7 cellular contexts compared by ENCODE assay signal in the genomic region with DNA sequence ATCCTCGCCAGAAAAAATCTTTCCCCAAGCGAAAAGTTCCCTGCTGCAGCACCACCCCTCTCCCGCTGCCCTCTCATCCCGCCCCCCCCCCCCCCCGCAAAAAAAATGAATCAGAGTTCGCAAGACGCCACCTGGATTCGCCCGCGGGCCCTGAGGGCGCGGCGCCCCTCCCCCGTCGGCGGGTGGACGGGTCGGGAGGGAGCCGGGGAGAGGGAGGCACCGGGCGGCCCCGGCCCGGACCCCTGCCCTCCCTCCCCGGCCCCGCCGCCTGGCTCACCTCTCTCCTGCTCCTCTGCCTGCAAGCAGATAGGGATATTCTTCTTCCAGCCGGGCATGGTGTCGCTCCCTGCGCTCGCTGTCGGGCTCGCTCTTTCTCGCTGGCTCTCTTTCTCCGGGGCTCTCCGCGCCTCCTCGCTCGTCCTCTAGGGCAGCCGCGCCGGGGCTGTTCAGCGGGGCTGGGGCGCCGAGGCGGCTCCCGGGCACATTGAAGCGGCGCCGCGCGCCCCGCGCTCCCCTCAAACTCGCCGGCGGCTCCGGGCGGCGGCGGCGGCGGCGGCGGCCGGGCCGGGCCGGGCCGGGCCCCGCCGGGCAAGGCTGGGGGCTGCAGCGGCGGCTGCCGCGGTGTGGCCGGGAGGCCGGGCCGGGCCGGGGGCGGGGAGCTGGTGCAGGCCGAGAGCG.
DNase-seq lines count a peak whose midpoint lies in the region; TF ChIP-seq lines count a peak whose summit lies in the region.

No MANE protein-coding gene starts in this region.

- H3K23ac ChIP-seq in mesenchymal stem cell (ENCODE audit: low read length in 2 of 2) = no peak overlapping the region

- H4K8ac ChIP-seq in mesenchymal stem cell (ENCODE audit: low read length) = no peak overlapping the region

- no peak overlapping the region for H2BK12ac ChIP-seq in mesenchymal stem cell (ENCODE audit: low read length in 2 of 2)

- in situ Hi-C loops in HAP-1 (cut with MboI; ENCODE audit: low sequenced_read_pairs) = no loop called here

- H3K18ac ChIP-seq in mesenchymal stem cell (ENCODE audit: low read depth in 1 of 2, low read length in 2 of 2) = no peak overlapping the region

- H2BK5ac ChIP-seq in mesenchymal stem cell (ENCODE audit: low read depth, low read length, poor library complexity, severe bottlenecking) = no peak overlapping the region

- peak; percentile 36 to 66 for DNase-seq in HAP-1 (ENCODE audit: low spot score in 2 of 2)
- peak; percentile 51 for DNase-seq in NAMALWA (ENCODE audit: low spot score)
- peak; percentile 34 for DNase-seq in activated CD4-positive, alpha-beta T cell treated with anti-CD3 and anti-CD28 coated beads for 1 hour
- peak; percentile 46 for DNase-seq in mesenchymal stem cell

- H2BK120ac ChIP-seq in mesenchymal stem cell (ENCODE audit: low read depth, low read length) = no peak overlapping the region

- H3K4me3 ChIP-seq in GM12875 (ENCODE audit: low read depth, low read length) (peak overlapping the region; percentile 37), HAP-1 (peak overlapping the region; percentile 50), duodenal mucosa (ENCODE audit: low read depth in 1 of 2, low read length in 2 of 2) (peak overlapping the region; percentile 48 to 63), mesenchymal stem cell (ENCODE audit: insufficient read depth in 1 of 2, low read depth in 1 of 2, low read length in 2 of 2) (peak overlapping the region; percentile 69 to 76), stomach smooth muscle (ENCODE audit: low read length in 2 of 2) (peak overlapping the region; percentile 44 to 76)

- H2BK15ac ChIP-seq in mesenchymal stem cell (ENCODE audit: low read depth, poor library complexity, severe bottlenecking) = no peak overlapping the region

- H3K4me2 ChIP-seq in mesenchymal stem cell (ENCODE audit: low read length, poor library complexity, severe bottlenecking) = peak overlapping the region; percentile 92

- H2AK5ac ChIP-seq in mesenchymal stem cell (ENCODE audit: low read length, severe bottlenecking) = no peak overlapping the region

- H3K14ac ChIP-seq in mesenchymal stem cell (ENCODE audit: low read length in 2 of 2) = no peak overlapping the region

- H4K91ac ChIP-seq in mesenchymal stem cell (ENCODE audit: low read length) = no peak overlapping the region

- WGBS in mesenchymal stem cell = 0% methylated on average over 40 of the region's 81 CpGs

- H3K4me1 ChIP-seq in HAP-1 (no peaks in the 10 kb centered on the region; the same call in 1 of the 2 replicates), duodenal mucosa (ENCODE audit: control insufficient read depth in 1 of 2, insufficient read depth in 2 of 2, low read length in 2 of 2) (peaks cover 5 to 8% of the 10 kb centered on the region in 2 donors), mesenchymal stem cell (ENCODE audit: control insufficient read depth, insufficient read depth, low read depth, low read length) (peaks cover 9% of the 10 kb centered on the region), stomach smooth muscle (ENCODE audit: control insufficient read depth, insufficient read depth, low read length) (peaks cover 13% of the 10 kb centered on the region)

- TF ChIP-seq CTCF in GM12875 (IDR thresholded peaks at IDR 0.05; ENCODE audit: borderline replicate concordance, insufficient read depth, low read depth, low read length) = no peak

- no peaks in the 10 kb centered on the region for H3K36me3 ChIP-seq in HAP-1 (replicated peaks)
- H3K36me3 ChIP-seq in duodenal mucosa (ENCODE audit: control insufficient read depth in 1 of 2, insufficient read depth in 2 of 2, low read length in 2 of 2) = no peaks in the 10 kb centered on the region
- H3K36me3 ChIP-seq in mesenchymal stem cell (ENCODE audit: control insufficient read depth in 1 of 2, insufficient read depth in 2 of 2, low read depth in 1 of 2, low read length in 2 of 2) = no peaks in the 10 kb centered on the region
- no peaks in the 10 kb centered on the region for H3K36me3 ChIP-seq in stomach smooth muscle (ENCODE audit: control insufficient read depth in 2 of 2, insufficient read depth in 2 of 2, low read length in 2 of 2)

- no peak overlapping the region for H3K9ac ChIP-seq in duodenal mucosa (ENCODE audit: low read depth in 1 of 2, low read length in 2 of 2)
- H3K9ac ChIP-seq in mesenchymal stem cell (ENCODE audit: low read length) = peak overlapping the region; percentile 35
- peak overlapping the region in 1 of 2 donors; percentile 45 for H3K9ac ChIP-seq in stomach smooth muscle (ENCODE audit: low read length in 2 of 2)

- peaks cover 8% of the 10 kb centered on the region for H3K79me1 ChIP-seq in mesenchymal stem cell (replicated peaks; ENCODE audit: low read length, poor library complexity, severe bottlenecking)

- H3K27me3 ChIP-seq in HAP-1 (ENCODE audit: low read depth) = no peaks in the 10 kb centered on the region
- H3K27me3 ChIP-seq in duodenal mucosa (ENCODE audit: control insufficient read depth in 1 of 2, insufficient read depth in 2 of 2, low read length in 2 of 2) = peaks cover 13 to 25% of the 10 kb centered on the region in 2 donors
- H3K27me3 ChIP-seq in mesenchymal stem cell (ENCODE audit: control insufficient read depth in 1 of 2, insufficient read depth in 1 of 2, low read length in 2 of 2) = peaks cover 14 to 49% of the 10 kb centered on the region in 2 experiments
- H3K27me3 ChIP-seq in stomach smooth muscle (ENCODE audit: control insufficient read depth in 1 of 2, insufficient read depth in 2 of 2, low read length in 2 of 2) = no peaks in the 10 kb centered on the region

- no peak overlapping the region for H3K4ac ChIP-seq in mesenchymal stem cell (ENCODE audit: low read depth in 1 of 2, low read length in 2 of 2)

- H3K9me3 ChIP-seq in HAP-1 (no peaks in the 10 kb centered on the region), duodenal mucosa (ENCODE audit: control insufficient read depth in 1 of 2, low read length in 2 of 2) (no peaks in the 10 kb centered on the region), mesenchymal stem cell (ENCODE audit: control insufficient read depth, low read length) (no peaks in the 10 kb centered on the region), stomach smooth muscle (ENCODE audit: control insufficient read depth in 2 of 2, low read length in 2 of 2) (no peaks in the 10 kb centered on the region)

- H2AFZ ChIP-seq in mesenchymal stem cell (ENCODE audit: low read depth, low read length) = peak overlapping the region; percentile 39

- no peak overlapping the region for H3K27ac ChIP-seq in duodenal mucosa (ENCODE audit: low read depth, low read length)
- peak overlapping the region; percentile 68 for H3K27ac ChIP-seq in mesenchymal stem cell (ENCODE audit: low read length, poor library complexity, severe bottlenecking)
- no peak overlapping the region for H3K27ac ChIP-seq in stomach smooth muscle (ENCODE audit: low read length)
